In the genomic region with DNA sequence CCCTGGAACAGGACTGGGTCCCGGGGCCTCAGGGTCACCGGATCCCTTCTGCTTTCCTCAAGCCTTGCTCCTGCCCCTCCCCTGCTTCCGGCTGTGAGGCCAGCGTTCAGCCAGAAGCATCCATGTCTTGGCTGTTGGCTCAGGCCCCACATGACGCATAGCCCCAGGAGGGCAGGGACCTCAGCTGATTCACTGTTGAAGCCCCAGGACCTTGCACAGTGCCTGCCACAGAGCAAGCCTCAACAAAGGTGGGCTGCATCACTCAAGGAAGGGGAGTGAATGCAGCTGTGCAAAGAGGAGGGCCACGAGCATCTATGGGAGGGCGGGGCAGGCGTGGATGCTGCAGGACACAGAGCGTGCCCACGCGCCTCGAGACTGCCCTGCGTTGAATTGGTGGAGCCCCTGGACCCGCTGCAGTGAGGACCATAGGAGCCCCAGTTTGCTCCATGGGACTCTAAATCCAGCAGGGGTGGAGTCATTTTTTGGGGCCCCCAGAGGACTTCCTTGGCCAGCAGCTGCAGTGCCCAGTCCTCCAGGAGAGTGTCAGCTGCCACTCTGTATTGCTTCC, we compare ENCODE assay signal across 8 cellular contexts. TPM values are rescaled to one million over a fixed set of nuclear protein-coding genes. Genes with fewer than 3 reads are reported as not detected.
DNase-seq lines count a peak whose midpoint lies in the region; ATAC-seq, FAIRE-seq and TF ChIP-seq lines count a peak whose summit lies in the region.

No MANE protein-coding gene starts in this region.

- no peak for TF ChIP-seq POLR2A in K562 (conservative IDR thresholded peaks at IDR 0.05)
- TF ChIP-seq POLR2A in HepG2 (IDR thresholded peaks at IDR 0.05; ENCODE audit: insufficient read depth in 1 of 2, low read depth in 2 of 2, low read length in 2 of 2): no peak
- no peak for TF ChIP-seq POLR2A in testis (IDR thresholded peaks at IDR 0.05)

- H3K4me3 ChIP-seq in AG04450 (ENCODE audit: low read depth, low read length): peak overlapping the region; percentile 51
- H3K4me3 ChIP-seq in K562: no peak overlapping the region
- no peak overlapping the region for H3K4me3 ChIP-seq in HepG2 (replicated peaks in 1 of 3; ENCODE audit: insufficient read depth in 1 of 3, low read depth in 2 of 3, low read length in 3 of 3)
- H3K4me3 ChIP-seq in testis: no peak overlapping the region

- POLR2A ChIA-PET in AG04450 (lab: Yijun Ruan, JAX) (interaction anchor here (0.7 to 3.5 kb wide), 3 partner anchors 25 to 350 kb away, joined by 3 to 16 read pairs (median 8); partner anchors contain the start of gene ITGA3), K562 (lab: Yijun Ruan, JAX) (interaction anchor here (0.7 kb wide), 1 partner anchor 60 kb away, joined by 3 read pairs; no protein-coding TSS in a partner anchor), HepG2 (lab: Yijun Ruan, JAX) (no interaction called here)

- no peak; the same call in 2 of the 3 replicates for ATAC-seq in K562
- ATAC-seq in HepG2: peak; percentile 18
- no peak for ATAC-seq in HG03039 (IDR thresholded peaks at IDR 0.05; ENCODE audit: unreplicated experiment)
- no peak for ATAC-seq in GM18868 (IDR thresholded peaks at IDR 0.05; ENCODE audit: unreplicated experiment)

- H3K9ac ChIP-seq in K562 (ENCODE audit: insufficient read depth in 1 of 2, low read depth in 2 of 2, low read length in 2 of 2) (no peak overlapping the region), HepG2 (ENCODE audit: insufficient read depth, low read depth, low read length) (no peak overlapping the region)

- H3K36me3 ChIP-seq in K562 (ENCODE audit: control insufficient read depth, insufficient read depth, low read length): no peaks in the 10 kb centered on the region
- no peaks in the 10 kb centered on the region for H3K36me3 ChIP-seq in HepG2 (replicated peaks in 1 of 2; ENCODE audit: control insufficient read depth in 1 of 2, insufficient read depth in 2 of 2, low read length in 2 of 2)
- no peaks in the 10 kb centered on the region for H3K36me3 ChIP-seq in testis (ENCODE audit: low read depth, missing control alignments)

- intact Hi-C loops in K562 (cut with micrococcal nuclease) (loop anchor here (1.0 to 2.0 kb wide), 2 partner anchors 51 to 60 kb away; no protein-coding TSS in a partner anchor), HepG2 (cut with micrococcal nuclease; ENCODE audit: unreplicated experiment) (loop anchor here (1.0 to 2.0 kb wide), 3 partner anchors 29 to 60 kb away; partner anchors contain the start of gene ITGA3), testis (cut with DNase I; ENCODE audit: low total_unique reads) (loop anchor here (5.0 kb wide), 1 partner anchor 60 kb away; no protein-coding TSS in a partner anchor)

- BruUV-seq in K562 (replicated peaks; lab: Mats Ljungman, UMichigan) (no TSS peak), HepG2 (replicated peaks; lab: Mats Ljungman, UMichigan) (no TSS peak)

- CTCF ChIA-PET in AG04450 (lab: Charles Lee) (interaction anchor here (1.2 to 4.5 kb wide), 4 partner anchors 30 to 66 kb away, joined by 3 to 85 read pairs (median 12); no protein-coding TSS in a partner anchor), K562 (lab: Yijun Ruan, JAX; ENCODE audit: low intra/inter-chr PET ratio) (interaction anchor here (0.6 to 3.4 kb wide), 2 partner anchors 28 to 60 kb away, joined by 3 to 35 read pairs; partner anchors contain the start of gene ITGA3), HepG2 (lab: Yijun Ruan, JAX; ENCODE audit: low intra/inter-chr PET ratio, low total read pairs) (interaction anchor here (2.0 to 4.9 kb wide), 3 partner anchors 52 to 67 kb away, joined by 6 to 71 read pairs (median 16); partner anchors contain the start of gene PDK2)

- H3K27ac ChIP-seq in AG04450 (ENCODE audit: low read depth, low read length) (peak overlapping the region; percentile 91), K562 (ENCODE audit: extremely low read depth, low read depth, low read length) (no peak overlapping the region), HepG2 (ENCODE audit: extremely low read length, insufficient read depth, low read length) (no peak overlapping the region), testis (no peak overlapping the region)

- FAIRE-seq in K562 (lab: Jason Lieb, UNC) (no peak), HepG2 (lab: Jason Lieb, UNC) (no peak)

- no peaks in the 10 kb centered on the region for H3K9me1 ChIP-seq in K562 (ENCODE audit: control insufficient read depth, insufficient read depth, low read length)

- H3K9me3 ChIP-seq in AG04450 (ENCODE audit: control insufficient read depth, insufficient read depth, low read length) (no peaks in the 10 kb centered on the region), K562 (replicated peaks; ENCODE audit: control insufficient read depth, insufficient read depth, low read depth, low read length) (peaks cover 15% of the 10 kb centered on the region), HepG2 (ENCODE audit: low read length) (no peaks in the 10 kb centered on the region), testis (no peaks in the 10 kb centered on the region)

- peaks cover 0 to 4% of the 10 kb centered on the region in 2 experiments; a peak in 2 of 5 replicates for H3K4me1 ChIP-seq in K562 (replicated peaks in 1 of 2; ENCODE audit: control insufficient read depth in 2 of 2, insufficient read depth in 2 of 2, low read length in 2 of 2)
- peaks cover 3% of the 10 kb centered on the region for H3K4me1 ChIP-seq in HepG2 (ENCODE audit: insufficient read depth, low read length)
- no peaks in the 10 kb centered on the region for H3K4me1 ChIP-seq in testis

- H2AFZ ChIP-seq in K562 (ENCODE audit: low read depth, low read length) (no peak overlapping the region), HepG2 (ENCODE audit: low read length) (no peak overlapping the region)

- TF ChIP-seq RAD21 in K562 (CRISPR knock-in tag; conservative IDR thresholded peaks at IDR 0.05 in 1 of 2, IDR thresholded peaks at IDR 0.05 in 1 of 2) (no peak), HepG2 (CRISPR knock-in tag; IDR thresholded peaks at IDR 0.05) (no peak)

- H3K4me2 ChIP-seq in K562 (ENCODE audit: insufficient read depth, low read length) (no peak overlapping the region), HepG2 (ENCODE audit: low read depth, low read length) (peak overlapping the region; percentile 2; the same call in 1 of the 2 replicates)

- DNase-seq in AG04450 (ENCODE audit: low read depth, low spot score): peak; percentile 75
- peak; percentile 99 for DNase-seq in HPDE6-E6E7 (ENCODE audit: extremely low spot score)
- DNase-seq in K562 (ENCODE audit: extremely low read depth in 1 of 4, low spot score in 3 of 4): peak in 2 of 4 experiments; percentile 5 to 7
- DNase-seq in HepG2 (ENCODE audit: low spot score): no peak
- DNase-seq in ureter (ENCODE audit: low spot score): peak; percentile 84
- DNase-seq in testis: no peak

- H3K27me3 ChIP-seq in AG04450 (ENCODE audit: control insufficient read depth, insufficient read depth, low read length) (no peaks in the 10 kb centered on the region), K562 (ENCODE audit: control insufficient read depth in 2 of 2, insufficient read depth in 2 of 2, low read length in 2 of 2) (peaks cover 0 to 5% of the 10 kb centered on the region in 2 experiments; a peak in 1 of 5 replicates), HepG2 (ENCODE audit: control insufficient read depth in 1 of 2, insufficient read depth in 2 of 2, low read length in 2 of 2) (peaks cover 0 to 7% of the 10 kb centered on the region in 2 experiments; a peak in 2 of 5 replicates), testis (no peaks in the 10 kb centered on the region)

- 0 out of 2 replicates have a peak, but pooled peaks cover 4% of the 10 kb centered on the region for H4K20me1 ChIP-seq in K562 (replicated peaks; ENCODE audit: control insufficient read depth, insufficient read depth, low read length)
- H4K20me1 ChIP-seq in HepG2 (ENCODE audit: insufficient read depth, low read length): no peaks in the 10 kb centered on the region

- no peak for TF ChIP-seq CTCF in AG04450 (IDR thresholded peaks at IDR 0.05; ENCODE audit: low read depth, low read length)
- no peak for TF ChIP-seq CTCF in K562 (IDR thresholded peaks at IDR 0.05 in 2 of 3, conservative IDR thresholded peaks at IDR 0.05 in 1 of 3; ENCODE audit: insufficient read depth in 2 of 3, low read depth in 1 of 3, low read length in 3 of 3)
- TF ChIP-seq CTCF in HepG2 (CRISPR knock-in tag; IDR thresholded peaks at IDR 0.05): no peak
- TF ChIP-seq CTCF in testis (IDR thresholded peaks at IDR 0.05): no peak

- no peaks in the 10 kb centered on the region for H3K79me2 ChIP-seq in K562 (ENCODE audit: control insufficient read depth, insufficient read depth, low read length)
- no peaks in the 10 kb centered on the region for H3K79me2 ChIP-seq in HepG2 (ENCODE audit: insufficient read depth, low read length)

- 2% methylated on average over 14 of the region's 14 CpGs for WGBS in K562 (ENCODE audit: insufficient coverage, low coverage, missing lambda C conversion rate)
- WGBS in HepG2 (ENCODE audit: low lambda C conversion rate): 35% methylated on average over 10 of the region's 14 CpGs
- WGBS in testis, 2 donors: 5 to 47% methylated on average over 5 to 14 of the region's 14 CpGs

- no peak for TF ChIP-seq EP300 in K562 (IDR thresholded peaks at IDR 0.05; ENCODE audit: low read length)
- TF ChIP-seq EP300 in HepG2 (IDR thresholded peaks at IDR 0.05; ENCODE audit: low read depth in 2 of 2, low read length in 2 of 2): no peak
- TF ChIP-seq EP300 in HepG2 (CRISPR knock-in tag; IDR thresholded peaks at IDR 0.05; ENCODE audit: borderline replicate concordance): no peak

- in situ Hi-C loops in K562 (cut with MboI) (no loop called here), HepG2 (cut with HindIII; ENCODE audit: extremely low pct_ligation_motif_present, low pct_unique_long_range_greater_than_20kb) (loop anchor here (5.0 kb wide), 1 partner anchor 60 kb away; no protein-coding TSS in a partner anchor)

RNA-seq across cellular contexts. Expression of gene ITGA3, which starts 28.2 kb away (rescaled TPM):
- polyA plus RNA-seq in AG04450 (2011; rRNA removed) (39.9 and 62.4 TPM in 2 replicates), K562 (2011; rRNA removed) (0.15 and 0.16 TPM in 2 replicates), K562 (2014; fragmentation: Illumina TruSeq; extraction: Trizol) (0.13 and 0.24 TPM in 2 replicates), K562 (2014; fragmentation: Nextera tagmentation; extraction: Ambion mirVana) (not detected), K562 (2014; rRNA removed) (0.03 TPM in 2 replicates), HepG2 (2011; rRNA removed) (0.48 and 0.59 TPM in 2 replicates), testis (ENCODE audit: insufficient read depth, low read depth, low replicate concordance) (20.0 TPM)
- 101 and 116 TPM in 2 replicates for polyA minus RNA-seq in AG04450 (2011; rRNA and poly(A)+ RNA removed)
- total RNA-seq in K562 (2011; cell fraction: chromatin; rRNA removed; ENCODE audit: low replicate concordance): 0.19 and 1.1 TPM in 2 replicates
- 1.1 and 4.2 TPM in 2 replicates for total RNA-seq in K562 (2011; cell fraction: nucleolus; rRNA removed)
- 0.51 and 1.1 TPM in 2 replicates for total RNA-seq in K562 (2011; cell fraction: nucleoplasm; rRNA removed)
- total RNA-seq in K562 (2014; rRNA removed) (0.05 and 0.20 TPM in 2 replicates), K562 (2014; rRNA removed; fragmentation: Illumina TruSeq; extraction: Trizol) (0.10 and 0.33 TPM in 2 replicates), K562 (2015; rRNA removed; fragmentation: Illumina TruSeq; extraction: Trizol) (0.11 and 0.14 TPM in 2 replicates), K562 (2021) (0.75 and 1.3 TPM in 2 replicates), HepG2 (2016; rRNA removed; fragmentation: Illumina TruSeq; extraction: Trizol) (0.69 and 0.77 TPM in 2 replicates), ureter (211 TPM), testis (10 to 100 TPM; 24.2 to 30.7 TPM)
- polyA plus RNA-seq in K562 (2011; cell fraction: cytosol; rRNA removed): 0.13 and 0.30 TPM in 2 replicates
- 0.86 and 1.1 TPM in 2 replicates for polyA plus RNA-seq in K562 (2011; cell fraction: nucleus; rRNA removed)
- 0.35 and 1.4 TPM in 2 replicates for polyA plus RNA-seq in K562 (2012)
- polyA minus RNA-seq in K562 (2011; rRNA and poly(A)+ RNA removed): 1.1 TPM in 1 of 2 replicates, not detected in the other
- 0.19 and 2.6 TPM in 2 replicates for polyA minus RNA-seq in K562 (2011; cell fraction: cytosol; rRNA and poly(A)+ RNA removed)
- polyA minus RNA-seq in K562 (2011; cell fraction: nucleus; rRNA and poly(A)+ RNA removed): 0.56 and 0.67 TPM in 2 replicates
- total RNA-seq in HepG2 (2016; cell fraction: cytosol; rRNA removed; fragmentation: Illumina TruSeq; extraction: Trizol; ENCODE audit: low read depth): 1.5 and 1.9 TPM in 2 replicates
- 0.48 and 1.1 TPM in 2 replicates for total RNA-seq in HepG2 (2016; cell fraction: insoluble cytoplasmic fraction; rRNA removed; fragmentation: Illumina TruSeq; extraction: Trizol)
- 0.28 and 0.62 TPM in 2 replicates for total RNA-seq in HepG2 (2016; cell fraction: membrane; rRNA removed; fragmentation: Illumina TruSeq; extraction: Trizol)
- total RNA-seq in HepG2 (2016; cell fraction: nucleus; rRNA removed; fragmentation: Illumina TruSeq; extraction: Trizol): 1.3 and 1.8 TPM in 2 replicates
- 0.33 and 0.78 TPM in 2 replicates for polyA plus RNA-seq in HepG2 (2011; cell fraction: cytosol; rRNA removed)
- polyA plus RNA-seq in HepG2 (2011; cell fraction: nucleus; rRNA removed): 2.6 and 3.3 TPM in 2 replicates
- 0.27 and 0.32 TPM in 2 replicates for polyA plus RNA-seq in HepG2 (2012)
- 0.51 and 0.57 TPM in 2 replicates for polyA plus RNA-seq in HepG2 (2016; cell fraction: cytosol; fragmentation: Illumina TruSeq; extraction: Trizol; ENCODE audit: low read depth)
- 0.52 and 0.82 TPM in 2 replicates for polyA plus RNA-seq in HepG2 (2016; cell fraction: insoluble cytoplasmic fraction; fragmentation: Illumina TruSeq; extraction: Trizol; ENCODE audit: low read depth)
- 0.30 and 0.48 TPM in 2 replicates for polyA plus RNA-seq in HepG2 (2016; cell fraction: membrane; fragmentation: Illumina TruSeq; extraction: Trizol; ENCODE audit: low read depth)
- polyA plus RNA-seq in HepG2 (2016; cell fraction: nucleus; fragmentation: Illumina TruSeq; extraction: Trizol; ENCODE audit: insufficient read depth, low read depth): 1.3 and 2.2 TPM in 2 replicates
- polyA minus RNA-seq in HepG2 (2011; rRNA and poly(A)+ RNA removed; ENCODE audit: low replicate concordance): 1.4 and 198 TPM in 2 replicates
- polyA minus RNA-seq in HepG2 (2011; cell fraction: cytosol; rRNA and poly(A)+ RNA removed): 2.9 and 6.2 TPM in 2 replicates
- 1.1 and 2.8 TPM in 2 replicates for polyA minus RNA-seq in HepG2 (2011; cell fraction: nucleus; rRNA and poly(A)+ RNA removed)

RNA-seq across cellular contexts. Expression of gene DLX3, which starts 32.7 kb away (rescaled TPM):
- not detected in 2 replicates for polyA plus RNA-seq in AG04450 (2011; rRNA removed)
- polyA minus RNA-seq in AG04450 (2011; rRNA and poly(A)+ RNA removed): not detected in 2 replicates
- not detected in 2 replicates for total RNA-seq in K562 (2011; cell fraction: chromatin; rRNA removed; ENCODE audit: low replicate concordance)
- not detected in 2 replicates for total RNA-seq in K562 (2011; cell fraction: nucleolus; rRNA removed)
- total RNA-seq in K562 (2011; cell fraction: nucleoplasm; rRNA removed): not detected in 2 replicates
- not detected in 2 replicates for total RNA-seq in K562 (2014; rRNA removed)
- total RNA-seq in K562 (2014; rRNA removed; fragmentation: Illumina TruSeq; extraction: Trizol): not detected in 2 replicates
- not detected in 2 replicates for total RNA-seq in K562 (2015; rRNA removed; fragmentation: Illumina TruSeq; extraction: Trizol)
- not detected in 2 replicates for total RNA-seq in K562 (2021)
- polyA plus RNA-seq in K562 (2011; rRNA removed): not detected in 2 replicates
- polyA plus RNA-seq in K562 (2011; cell fraction: cytosol; rRNA removed): not detected in 2 replicates
- polyA plus RNA-seq in K562 (2011; cell fraction: nucleus; rRNA removed): not detected in 2 replicates
- polyA plus RNA-seq in K562 (2012): not detected in 2 replicates
- not detected in 2 replicates for polyA plus RNA-seq in K562 (2014; fragmentation: Illumina TruSeq; extraction: Trizol)
- polyA plus RNA-seq in K562 (2014; fragmentation: Nextera tagmentation; extraction: Ambion mirVana): not detected
- polyA plus RNA-seq in K562 (2014; rRNA removed): not detected in 2 replicates
- not detected in 2 replicates for polyA minus RNA-seq in K562 (2011; rRNA and poly(A)+ RNA removed)
- polyA minus RNA-seq in K562 (2011; cell fraction: cytosol; rRNA and poly(A)+ RNA removed): not detected in 2 replicates
- polyA minus RNA-seq in K562 (2011; cell fraction: nucleus; rRNA and poly(A)+ RNA removed): not detected in 2 replicates
- total RNA-seq in HepG2 (2016; rRNA removed; fragmentation: Illumina TruSeq; extraction: Trizol): not detected in 2 replicates
- not detected in 2 replicates for total RNA-seq in HepG2 (2016; cell fraction: cytosol; rRNA removed; fragmentation: Illumina TruSeq; extraction: Trizol; ENCODE audit: low read depth)
- total RNA-seq in HepG2 (2016; cell fraction: insoluble cytoplasmic fraction; rRNA removed; fragmentation: Illumina TruSeq; extraction: Trizol): not detected in 2 replicates
- total RNA-seq in HepG2 (2016; cell fraction: membrane; rRNA removed; fragmentation: Illumina TruSeq; extraction: Trizol): not detected in 2 replicates
- not detected in 2 replicates for total RNA-seq in HepG2 (2016; cell fraction: nucleus; rRNA removed; fragmentation: Illumina TruSeq; extraction: Trizol)
- 0.03 and 0.05 TPM in 2 replicates for polyA plus RNA-seq in HepG2 (2011; rRNA removed)
- not detected in 2 replicates for polyA plus RNA-seq in HepG2 (2011; cell fraction: cytosol; rRNA removed)
- 0.05 and 0.23 TPM in 2 replicates for polyA plus RNA-seq in HepG2 (2011; cell fraction: nucleus; rRNA removed)
- not detected in 2 replicates for polyA plus RNA-seq in HepG2 (2012)
- polyA plus RNA-seq in HepG2 (2016; cell fraction: cytosol; fragmentation: Illumina TruSeq; extraction: Trizol; ENCODE audit: low read depth): not detected in 2 replicates
- polyA plus RNA-seq in HepG2 (2016; cell fraction: insoluble cytoplasmic fraction; fragmentation: Illumina TruSeq; extraction: Trizol; ENCODE audit: low read depth): 0.09 TPM in 1 of 2 replicates, not detected in the other
- polyA plus RNA-seq in HepG2 (2016; cell fraction: membrane; fragmentation: Illumina TruSeq; extraction: Trizol; ENCODE audit: low read depth): not detected in 2 replicates
- not detected in 2 replicates for polyA plus RNA-seq in HepG2 (2016; cell fraction: nucleus; fragmentation: Illumina TruSeq; extraction: Trizol; ENCODE audit: insufficient read depth, low read depth)
- polyA minus RNA-seq in HepG2 (2011; rRNA and poly(A)+ RNA removed; ENCODE audit: low replicate concordance): 0.65 TPM in 1 of 2 replicates, not detected in the other
- polyA minus RNA-seq in HepG2 (2011; cell fraction: cytosol; rRNA and poly(A)+ RNA removed): not detected in 2 replicates
- polyA minus RNA-seq in HepG2 (2011; cell fraction: nucleus; rRNA and poly(A)+ RNA removed): not detected in 2 replicates
- 1.1 TPM for total RNA-seq in ureter
- 1 to 10 TPM; 1.4 to 1.5 TPM for total RNA-seq in testis
- 1.0 TPM for polyA plus RNA-seq in testis (ENCODE audit: insufficient read depth, low read depth, low replicate concordance)

RNA-seq across cellular contexts. Expression of gene DLX4, which starts 58.7 kb away (rescaled TPM):
- polyA plus RNA-seq in AG04450 (2011; rRNA removed): 0.15 TPM in 1 of 2 replicates, not detected in the other
- polyA minus RNA-seq in AG04450 (2011; rRNA and poly(A)+ RNA removed): not detected in 2 replicates
- total RNA-seq in K562 (2011; cell fraction: chromatin; rRNA removed; ENCODE audit: low replicate concordance): 2.6 and 9.0 TPM in 2 replicates
- total RNA-seq in K562 (2011; cell fraction: nucleolus; rRNA removed): 5.0 and 6.3 TPM in 2 replicates
- 3.4 and 4.4 TPM in 2 replicates for total RNA-seq in K562 (2011; cell fraction: nucleoplasm; rRNA removed)
- total RNA-seq in K562 (2014; rRNA removed): 0.32 and 0.41 TPM in 2 replicates
- 0.25 and 0.32 TPM in 2 replicates for total RNA-seq in K562 (2014; rRNA removed; fragmentation: Illumina TruSeq; extraction: Trizol)
- 0.58 and 0.83 TPM in 2 replicates for total RNA-seq in K562 (2015; rRNA removed; fragmentation: Illumina TruSeq; extraction: Trizol)
- total RNA-seq in K562 (2021): 1.7 TPM in 2 replicates
- polyA plus RNA-seq in K562 (2011; rRNA removed): 1.6 and 2.2 TPM in 2 replicates
- 0.84 and 2.2 TPM in 2 replicates for polyA plus RNA-seq in K562 (2011; cell fraction: cytosol; rRNA removed)
- polyA plus RNA-seq in K562 (2011; cell fraction: nucleus; rRNA removed): 5.6 and 15.3 TPM in 2 replicates
- polyA plus RNA-seq in K562 (2012): 1.6 and 4.2 TPM in 2 replicates
- polyA plus RNA-seq in K562 (2014; fragmentation: Illumina TruSeq; extraction: Trizol): 0.96 and 1.1 TPM in 2 replicates
- polyA plus RNA-seq in K562 (2014; fragmentation: Nextera tagmentation; extraction: Ambion mirVana): under 1 TPM; 0.15 to 0.39 TPM
- 0.58 and 1.2 TPM in 2 replicates for polyA plus RNA-seq in K562 (2014; rRNA removed)
- 0.72 and 1.4 TPM in 2 replicates for polyA minus RNA-seq in K562 (2011; rRNA and poly(A)+ RNA removed)
- polyA minus RNA-seq in K562 (2011; cell fraction: cytosol; rRNA and poly(A)+ RNA removed): 0.82 and 1.2 TPM in 2 replicates
- polyA minus RNA-seq in K562 (2011; cell fraction: nucleus; rRNA and poly(A)+ RNA removed): 0.67 and 3.2 TPM in 2 replicates
- total RNA-seq in HepG2 (2016; rRNA removed; fragmentation: Illumina TruSeq; extraction: Trizol): 0.51 and 0.55 TPM in 2 replicates
- total RNA-seq in HepG2 (2016; cell fraction: cytosol; rRNA removed; fragmentation: Illumina TruSeq; extraction: Trizol; ENCODE audit: low read depth): 0.44 and 1.4 TPM in 2 replicates
- total RNA-seq in HepG2 (2016; cell fraction: insoluble cytoplasmic fraction; rRNA removed; fragmentation: Illumina TruSeq; extraction: Trizol): 0.40 and 0.80 TPM in 2 replicates
- 1.8 and 1.9 TPM in 2 replicates for total RNA-seq in HepG2 (2016; cell fraction: membrane; rRNA removed; fragmentation: Illumina TruSeq; extraction: Trizol)
- total RNA-seq in HepG2 (2016; cell fraction: nucleus; rRNA removed; fragmentation: Illumina TruSeq; extraction: Trizol): 0.93 and 0.97 TPM in 2 replicates
- 2.3 and 2.5 TPM in 2 replicates for polyA plus RNA-seq in HepG2 (2011; rRNA removed)
- polyA plus RNA-seq in HepG2 (2011; cell fraction: cytosol; rRNA removed): 1.0 and 1.2 TPM in 2 replicates
- 10.2 TPM in 2 replicates for polyA plus RNA-seq in HepG2 (2011; cell fraction: nucleus; rRNA removed)
- polyA plus RNA-seq in HepG2 (2012): 2.5 and 2.7 TPM in 2 replicates
- polyA plus RNA-seq in HepG2 (2016; cell fraction: cytosol; fragmentation: Illumina TruSeq; extraction: Trizol; ENCODE audit: low read depth): 6.6 and 7.4 TPM in 2 replicates
- polyA plus RNA-seq in HepG2 (2016; cell fraction: insoluble cytoplasmic fraction; fragmentation: Illumina TruSeq; extraction: Trizol; ENCODE audit: low read depth): 2.3 and 2.8 TPM in 2 replicates
- 12.2 and 12.9 TPM in 2 replicates for polyA plus RNA-seq in HepG2 (2016; cell fraction: membrane; fragmentation: Illumina TruSeq; extraction: Trizol; ENCODE audit: low read depth)
- polyA plus RNA-seq in HepG2 (2016; cell fraction: nucleus; fragmentation: Illumina TruSeq; extraction: Trizol; ENCODE audit: insufficient read depth, low read depth): 8.1 and 8.9 TPM in 2 replicates
- polyA minus RNA-seq in HepG2 (2011; rRNA and poly(A)+ RNA removed; ENCODE audit: low replicate concordance): 1.8 and 3.4 TPM in 2 replicates
- 0.62 and 0.99 TPM in 2 replicates for polyA minus RNA-seq in HepG2 (2011; cell fraction: cytosol; rRNA and poly(A)+ RNA removed)
- 1.3 and 2.4 TPM in 2 replicates for polyA minus RNA-seq in HepG2 (2011; cell fraction: nucleus; rRNA and poly(A)+ RNA removed)
- 1.1 TPM for total RNA-seq in ureter
- total RNA-seq in testis: 1 to 10 TPM in 1 of 2 donors, under 1 TPM in 1; 0.37 to 1.2 TPM
- polyA plus RNA-seq in testis (ENCODE audit: insufficient read depth, low read depth, low replicate concordance): 0.30 TPM

Comparison
In these comparisons a context has a peak if more than half of its experiments do, and no peak if none do; other contexts are left out.
1. DNase-seq: peak in AG04450 (single experiment), HPDE6-E6E7 (single experiment) and ureter (single experiment); none in HepG2 (single experiment) and testis (single experiment).
2. RNA of gene ITGA3, which starts 28.2 kb away (total RNA-seq): 211 TPM in ureter (single experiment) and 24.2 to 30.7 TPM in testis; 0.28 to 1.9 TPM in HepG2 and 0.05 to 4.2 TPM in K562; every median in the first group is over 4 times any median in the second.